Comparison of ENCODE assay signal across 9 cellular contexts in genomic region chr16:70750893-70751467, GRCh38. TPM values are rescaled to one million over a fixed set of nuclear protein-coding genes. Genes with fewer than 3 reads are reported as not detected.
DNase-seq lines count a peak whose midpoint lies in the region; ATAC-seq, FAIRE-seq and TF ChIP-seq lines count a peak whose summit lies in the region.
"Had no signal": no experiment of that assay in that cellular context is flagged by ENCODE, and none has a peak within 500 bp of the region (broad histone marks: within the 10 kb centered on the region; RNA-seq: fewer than 3 reads in every experiment).

No MANE protein-coding gene starts in this region.

- H3K27me3 ChIP-seq in bronchial epithelial cell (ENCODE audit: control insufficient read depth, insufficient read depth, low read length): no peaks in the 10 kb centered on the region
- no peaks in the 10 kb centered on the region for H3K27me3 ChIP-seq in HepG2 (ENCODE audit: control insufficient read depth in 1 of 2, insufficient read depth in 2 of 2, low read length in 2 of 2)

- peaks cover 45% of the 10 kb centered on the region for H3K4me1 ChIP-seq in HepG2 (ENCODE audit: insufficient read depth, low read length)

- WGBS in HepG2 (ENCODE audit: low lambda C conversion rate): 95% methylated on average over 13 of the region's 13 CpGs

- POLR2A ChIA-PET in HepG2 (lab: Yijun Ruan, JAX): interaction anchor here (0.9 to 2.2 kb wide), 5 partner anchors 10 to 70 kb away, joined by 3 to 11 read pairs (median 4); no protein-coding TSS in a partner anchor

- no peaks in the 10 kb centered on the region for H3K9me3 ChIP-seq in HepG2 (ENCODE audit: low read length)

- TF ChIP-seq POLR2A in HepG2 (IDR thresholded peaks at IDR 0.05; ENCODE audit: insufficient read depth in 1 of 2, low read depth in 2 of 2, low read length in 2 of 2): no peak

- in situ Hi-C loops in HepG2 (cut with HindIII; ENCODE audit: extremely low pct_ligation_motif_present, low pct_unique_long_range_greater_than_20kb): no loop called here

- H3K4me3 ChIP-seq in bronchial epithelial cell (ENCODE audit: low read depth, low read length) (no peak overlapping the region), HepG2 (replicated peaks in 1 of 3; ENCODE audit: insufficient read depth in 1 of 3, low read depth in 2 of 3, low read length in 3 of 3) (no peak overlapping the region)

- no peaks in the 10 kb centered on the region for H4K20me1 ChIP-seq in HepG2 (ENCODE audit: insufficient read depth, low read length)

- CTCF ChIA-PET in HepG2 (lab: Yijun Ruan, JAX; ENCODE audit: low intra/inter-chr PET ratio, low total read pairs): no interaction called here

- no peak overlapping the region for H2AFZ ChIP-seq in HepG2 (ENCODE audit: low read length)

- DNase-seq in Kasumi-1 (lab: John Stamatoyannopoulos, UW) (peak; percentile 88 to 90), bronchial epithelial cell (ENCODE audit: low read depth) (no peak), HepG2 (ENCODE audit: low spot score) (no peak), substantia nigra (lab: John Stamatoyannopoulos, UW) (peak in 2 of 49 donors; percentile 23 to 59), NCI-H774 (lab: John Stamatoyannopoulos, UW) (no peak), COR-L47 (lab: John Stamatoyannopoulos, UW) (no peak)
- DNase-seq in activated CD8-positive, alpha-beta memory T cell treated with anti-CD3 and anti-CD28 coated beads, Interleukin-2, amount 50 U/mL, for 48 hours: no peak
- DNase-seq: natural killer cell had no signal

- H3K36me3 ChIP-seq in bronchial epithelial cell (ENCODE audit: control insufficient read depth, insufficient read depth, low read length) (no peaks in the 10 kb centered on the region), HepG2 (replicated peaks in 1 of 2; ENCODE audit: control insufficient read depth in 1 of 2, insufficient read depth in 2 of 2, low read length in 2 of 2) (peaks cover 2 to 4% of the 10 kb centered on the region in 2 experiments; a peak in 4 of 5 replicates)

- TF ChIP-seq EP300 in HepG2 (IDR thresholded peaks at IDR 0.05; ENCODE audit: low read depth in 2 of 2, low read length in 2 of 2) (no peak), HepG2 (CRISPR knock-in tag; IDR thresholded peaks at IDR 0.05; ENCODE audit: borderline replicate concordance) (no peak)

- no peaks in the 10 kb centered on the region for H3K79me2 ChIP-seq in HepG2 (ENCODE audit: insufficient read depth, low read length)

- BruUV-seq in HepG2 (replicated peaks; lab: Mats Ljungman, UMichigan): no TSS peak

- no peak overlapping the region for H3K9ac ChIP-seq in HepG2 (ENCODE audit: insufficient read depth, low read depth, low read length)

- no peak overlapping the region for H3K4me2 ChIP-seq in HepG2 (ENCODE audit: low read depth, low read length)

- no peak for TF ChIP-seq RAD21 in HepG2 (CRISPR knock-in tag; IDR thresholded peaks at IDR 0.05)

- FAIRE-seq in bronchial epithelial cell (lab: Jason Lieb, UNC) (peak; percentile 52), HepG2 (lab: Jason Lieb, UNC) (no peak)

- H3K27ac ChIP-seq in HepG2 (ENCODE audit: extremely low read length, insufficient read depth, low read length) (no peak overlapping the region), substantia nigra (ENCODE audit: low read depth, low read length, poor library complexity, severe bottlenecking) (peak overlapping the region; percentile 28)

- intact Hi-C loops in HepG2 (cut with micrococcal nuclease; ENCODE audit: unreplicated experiment): no loop called here

- TF ChIP-seq CTCF in bronchial epithelial cell (IDR thresholded peaks at IDR 0.05; ENCODE audit: insufficient read depth, low read length, severe bottlenecking): no peak
- no peak for TF ChIP-seq CTCF in HepG2 (CRISPR knock-in tag; IDR thresholded peaks at IDR 0.05)

- no peak for ATAC-seq in HepG2
- no peak for ATAC-seq in HG03159 (IDR thresholded peaks at IDR 0.05; ENCODE audit: unreplicated experiment)
- ATAC-seq: natural killer cell had no signal

TF ChIP-seq in HepG2, 621 proteins besides CTCF, POLR2A, EP300 and RAD21:
- 0 out of 2 replicates have a peak, but pooled peaks have one; percentile 23 for TF ChIP-seq ZNF687 (CRISPR knock-in tag; IDR thresholded peaks at IDR 0.05)
- TF ChIP-seq FOXA3 (CRISPR knock-in tag; IDR thresholded peaks at IDR 0.05): no peak
- TF ChIP-seq ZNF138 (CRISPR knock-in tag; IDR thresholded peaks at IDR 0.05; ENCODE audit: low read depth): 0 out of 2 replicates have a peak, but pooled peaks have one; percentile 45
- 0 out of 2 replicates have a peak, but pooled peaks have one; percentile 12 for TF ChIP-seq ZFX (CRISPR knock-in tag; IDR thresholded peaks at IDR 0.05; ENCODE audit: low read depth)
- TF ChIP-seq, protein P1, sequence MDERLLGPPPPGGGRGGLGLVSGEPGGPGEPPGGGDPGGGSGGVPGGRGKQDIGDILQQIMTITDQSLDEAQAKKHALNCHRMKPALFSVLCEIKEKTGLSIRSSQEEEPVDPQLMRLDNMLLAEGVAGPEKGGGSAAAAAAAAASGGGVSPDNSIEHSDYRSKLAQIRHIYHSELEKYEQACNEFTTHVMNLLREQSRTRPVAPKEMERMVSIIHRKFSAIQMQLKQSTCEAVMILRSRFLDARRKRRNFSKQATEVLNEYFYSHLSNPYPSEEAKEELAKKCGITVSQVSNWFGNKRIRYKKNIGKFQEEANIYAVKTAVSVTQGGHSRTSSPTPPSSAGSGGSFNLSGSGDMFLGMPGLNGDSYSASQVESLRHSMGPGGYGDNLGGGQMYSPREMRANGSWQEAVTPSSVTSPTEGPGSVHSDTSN (CRISPR knock-in tag; IDR thresholded peaks at IDR 0.05): no peak
- TF ChIP-seq ZBTB38 (CRISPR knock-in tag; IDR thresholded peaks at IDR 0.05): 0 out of 2 replicates have a peak, but pooled peaks have one; percentile 30
TF ChIP-seq in HepG2: peak in this region for 4.

RNA-seq across cellular contexts. Expression of gene VAC14, which starts 50.0 kb away (rescaled TPM):
- 18.4 and 36.0 TPM in 2 replicates for total RNA-seq in bronchial epithelial cell
- 24.4 and 24.6 TPM in 2 replicates for total RNA-seq in HepG2 (2016; rRNA removed; fragmentation: Illumina TruSeq; extraction: Trizol)
- total RNA-seq in HepG2 (2016; cell fraction: cytosol; rRNA removed; fragmentation: Illumina TruSeq; extraction: Trizol; ENCODE audit: low read depth): 9.1 and 12.1 TPM in 2 replicates
- total RNA-seq in HepG2 (2016; cell fraction: insoluble cytoplasmic fraction; rRNA removed; fragmentation: Illumina TruSeq; extraction: Trizol): 18.1 and 23.9 TPM in 2 replicates
- 17.4 and 24.9 TPM in 2 replicates for total RNA-seq in HepG2 (2016; cell fraction: membrane; rRNA removed; fragmentation: Illumina TruSeq; extraction: Trizol)
- total RNA-seq in HepG2 (2016; cell fraction: nucleus; rRNA removed; fragmentation: Illumina TruSeq; extraction: Trizol): 24.1 and 25.1 TPM in 2 replicates
- polyA plus RNA-seq in HepG2 (2011; rRNA removed): 23.5 and 26.0 TPM in 2 replicates
- polyA plus RNA-seq in HepG2 (2011; cell fraction: cytosol; rRNA removed): 15.1 and 23.3 TPM in 2 replicates
- 49.6 and 50.7 TPM in 2 replicates for polyA plus RNA-seq in HepG2 (2011; cell fraction: nucleus; rRNA removed)
- polyA plus RNA-seq in HepG2 (2012): 18.6 and 24.0 TPM in 2 replicates
- 14.6 and 18.8 TPM in 2 replicates for polyA plus RNA-seq in HepG2 (2016; cell fraction: cytosol; fragmentation: Illumina TruSeq; extraction: Trizol; ENCODE audit: low read depth)
- 29.6 and 36.9 TPM in 2 replicates for polyA plus RNA-seq in HepG2 (2016; cell fraction: insoluble cytoplasmic fraction; fragmentation: Illumina TruSeq; extraction: Trizol; ENCODE audit: low read depth)
- polyA plus RNA-seq in HepG2 (2016; cell fraction: membrane; fragmentation: Illumina TruSeq; extraction: Trizol; ENCODE audit: low read depth): 28.0 and 35.3 TPM in 2 replicates
- 41.2 and 46.7 TPM in 2 replicates for polyA plus RNA-seq in HepG2 (2016; cell fraction: nucleus; fragmentation: Illumina TruSeq; extraction: Trizol; ENCODE audit: insufficient read depth, low read depth)
- polyA minus RNA-seq in HepG2 (2011; rRNA and poly(A)+ RNA removed; ENCODE audit: low replicate concordance): 58.3 and 79.6 TPM in 2 replicates
- 22.8 and 23.7 TPM in 2 replicates for polyA minus RNA-seq in HepG2 (2011; cell fraction: cytosol; rRNA and poly(A)+ RNA removed)
- polyA minus RNA-seq in HepG2 (2011; cell fraction: nucleus; rRNA and poly(A)+ RNA removed): 33.0 and 34.8 TPM in 2 replicates

Comparison
In these comparisons a context has a peak if more than half of its experiments do, and no peak if none do; other contexts are left out.
1. DNase-seq: peak in Kasumi-1 (2 of 2); none in bronchial epithelial cell (single experiment), HepG2 (single experiment), NCI-H774 (single experiment), COR-L47 (single experiment) and activated CD8-positive, alpha-beta memory T cell treated with anti-CD3 and anti-CD28 coated beads, Interleukin-2, amount 50 U/mL, for 48 hours (single experiment).